In the genomic region with DNA sequence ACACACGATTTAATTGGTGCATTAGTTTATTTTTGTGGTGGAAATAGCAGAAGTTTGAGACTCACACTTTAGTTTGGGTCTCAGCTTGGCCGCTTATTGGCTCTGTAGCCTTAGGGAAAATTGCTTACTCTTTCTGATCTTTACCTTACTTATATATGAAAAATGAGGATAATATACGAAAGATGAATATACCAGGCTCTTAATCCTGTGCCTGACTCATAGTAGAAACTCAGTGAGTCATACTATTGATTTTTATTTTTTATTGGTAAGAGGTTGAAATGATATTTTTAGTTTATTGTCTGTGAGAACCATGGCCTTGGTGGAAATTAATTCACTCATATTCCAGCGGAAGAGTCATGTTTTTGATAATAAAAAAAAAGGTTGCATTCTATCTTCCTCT, we compare ENCODE assay signal across 31 cellular contexts. TPM values are rescaled to one million over a fixed set of nuclear protein-coding genes. Genes with fewer than 3 reads are reported as not detected.
"Had no signal": no experiment of that assay in that cellular context is flagged by ENCODE, and none has a peak within 500 bp of the region (broad histone marks: within the 10 kb centered on the region; RNA-seq: fewer than 3 reads in every experiment).

No MANE protein-coding gene starts in this region.

- H3K9me3 Mint-ChIP-seq: activated B cell treated with CpG ODN at 0.5 μM for 24 hours; activated CD4-positive, alpha-beta memory T cell treated with anti-CD3 and anti-CD28 coated beads, Interleukin-2, amount 10 ng/mL, durations not matched to agents 7 days and 5 days; activated CD4-positive, alpha-beta T cell treated with anti-CD3 and anti-CD28 coated beads, Interleukin-2, amount 10 ng/mL, durations not matched to agents 7 days and 5 days; activated naive CD4-positive, alpha-beta T cell treated with anti-CD3 and anti-CD28 coated beads for 36 hours; activated naive CD4-positive, alpha-beta T cell treated with anti-CD3 and anti-CD28 coated beads, Interleukin-2, amount 50 U/mL, for 72 hours; activated naive CD8-positive, alpha-beta T cell treated with anti-CD3 and anti-CD28 coated beads for 36 hours; activated T-cell treated with anti-CD3 and anti-CD28 coated beads, Interleukin-2, amount 50 U/mL, for 72 hours; activated T-helper 1 cell treated with anti-CD3 and anti-CD28 coated beads, Interleukin-12 subunit alpha, Interleukin-12 subunit beta, Interleukin-2, Interleukin-4 antibody, amounts not matched to agents 30 ng/mL and 10 ng/mL and 1 ng/mL, durations not matched to agents 14 hours and 24 hours and 36 hours; T-helper 2 cell treated with Interferon-gamma antibody and Interleukin-4, amounts not matched to agents 5 μg/mL and 100 μg/mL, for 36 hours had no signal

- H3K4me3 Mint-ChIP-seq: activated B cell treated with CpG ODN at 0.5 μM for 24 hours; activated CD4-positive, alpha-beta memory T cell treated with anti-CD3 and anti-CD28 coated beads, Interleukin-2, amount 10 ng/mL, durations not matched to agents 7 days and 5 days; activated CD4-positive, alpha-beta T cell treated with anti-CD3 and anti-CD28 coated beads, Interleukin-2, amount 10 ng/mL, durations not matched to agents 7 days and 5 days; activated naive CD4-positive, alpha-beta T cell treated with anti-CD3 and anti-CD28 coated beads for 36 hours; activated naive CD8-positive, alpha-beta T cell treated with anti-CD3 and anti-CD28 coated beads for 36 hours; activated T-cell treated with anti-CD3 and anti-CD28 coated beads, Interleukin-2, amount 50 U/mL, for 4 hours; activated T-cell treated with anti-CD3 and anti-CD28 coated beads, Interleukin-2, amount 50 U/mL, for 72 hours; activated T-helper 1 cell treated with anti-CD3 and anti-CD28 coated beads, Interleukin-12 subunit alpha, Interleukin-12 subunit beta, Interleukin-2, Interleukin-4 antibody, amounts not matched to agents 30 ng/mL and 10 ng/mL and 1 ng/mL, durations not matched to agents 14 hours and 24 hours and 36 hours; activated T-helper 17 cell treated with anti-CD3 and anti-CD28 coated beads, Interleukin-2, amount 50 U/mL, for 72 hours; T-helper 2 cell treated with Interferon-gamma antibody and Interleukin-4, amounts not matched to agents 5 μg/mL and 100 μg/mL, for 36 hours had no signal

- H3K4me1 ChIP-seq: adrenal gland, body of pancreas, breast epithelium had no signal

- H3K4me3 ChIP-seq: adrenal gland, body of pancreas, breast epithelium had no signal

- H3K36me3 ChIP-seq: adrenal gland, brain microvascular endothelial cell, breast epithelium had no signal

- H3K9me3 ChIP-seq: adrenal gland, body of pancreas, breast epithelium had no signal

- DNase-seq: activated B cell treated with CpG ODN at 0.5 μM for 24 hours; activated CD4-positive, alpha-beta memory T cell treated with anti-CD3 and anti-CD28 coated beads, Interleukin-2, amount 10 ng/mL, durations not matched to agents 7 days and 5 days; activated CD4-positive, alpha-beta T cell treated with anti-CD3 and anti-CD28 coated beads for 4 hours; activated CD4-positive, alpha-beta T cell treated with anti-CD3 and anti-CD28 coated beads, Interleukin-2, amount 10 ng/mL, durations not matched to agents 7 days and 5 days; activated CD4-positive, alpha-beta T cell treated with anti-CD3 and anti-CD28 coated beads, Interleukin-2, amount 50 U/mL, for 48 hours; activated CD4-positive, CD25-positive, alpha-beta regulatory T cell treated with anti-CD3 and anti-CD28 coated beads, Interleukin-2, amount 50 U/mL, for 72 hours; activated CD8-positive, alpha-beta memory T cell treated with anti-CD3 and anti-CD28 coated beads, Interleukin-2, amount 50 U/mL, for 4 hours; activated effector memory CD4-positive, alpha-beta T cell treated with anti-CD3 and anti-CD28 coated beads, Interleukin-2, amount 50 U/mL, for 16 hours; activated gamma-delta T cell treated with Interleukin-2 at 50 U/mL for 16 hours; activated naive CD4-positive, alpha-beta T cell; activated naive CD4-positive, alpha-beta T cell treated with anti-CD3 and anti-CD28 coated beads for 36 hours; activated naive CD4-positive, alpha-beta T cell treated with anti-CD3 and anti-CD28 coated beads, Interleukin-2, amount 50 U/mL, for 16 hours; activated naive CD8-positive, alpha-beta T cell treated with anti-CD3 and anti-CD28 coated beads for 36 hours; activated T-cell treated with anti-CD3 and anti-CD28 coated beads for 4 hours; activated T-cell treated with anti-CD3 and anti-CD28 coated beads, Interleukin-2, amount 50 U/mL, for 1 hour; activated T-cell treated with anti-CD3 and anti-CD28 coated beads, Interleukin-2, amount 50 U/mL, for 4 hours; activated T-cell treated with anti-CD3 and anti-CD28 coated beads, Interleukin-2, amount 50 U/mL, for 72 hours; adrenal gland; amniotic stem cell; aorta; body of pancreas; brain microvascular endothelial cell; central memory CD4-positive, alpha-beta T cell; T-helper 2 cell; T-helper 9 cell had no signal

- ATAC-seq: activated naive CD4-positive, alpha-beta T cell treated with anti-CD3 and anti-CD28 coated beads, Interleukin-2, amount 50 U/mL, for 72 hours; activated T-cell treated with anti-CD3 and anti-CD28 coated beads, Interleukin-2, amount 50 U/mL, for 4 hours; activated T-cell treated with anti-CD3 and anti-CD28 coated beads, Interleukin-2, amount 50 U/mL, for 72 hours; activated T-helper 17 cell treated with anti-CD3 and anti-CD28 coated beads, Interleukin-2, amount 50 U/mL, for 72 hours; body of pancreas had no signal

- H3K36me3 Mint-ChIP-seq: activated naive CD8-positive, alpha-beta T cell treated with anti-CD3 and anti-CD28 coated beads for 36 hours had no signal

- H3K27ac ChIP-seq: adrenal gland, body of pancreas, brain microvascular endothelial cell, breast epithelium, VCaP had no signal

- H3K27me3 Mint-ChIP-seq: activated CD4-positive, alpha-beta memory T cell treated with anti-CD3 and anti-CD28 coated beads, Interleukin-2, amount 10 ng/mL, durations not matched to agents 7 days and 5 days; activated CD4-positive, alpha-beta T cell treated with anti-CD3 and anti-CD28 coated beads, Interleukin-2, amount 10 ng/mL, durations not matched to agents 7 days and 5 days had no signal

- H3K27ac Mint-ChIP-seq: activated B cell treated with CpG ODN at 0.5 μM for 24 hours; activated CD4-positive, alpha-beta memory T cell treated with anti-CD3 and anti-CD28 coated beads, Interleukin-2, amount 10 ng/mL, durations not matched to agents 7 days and 5 days; activated CD4-positive, alpha-beta T cell treated with anti-CD3 and anti-CD28 coated beads, Interleukin-2, amount 10 ng/mL, durations not matched to agents 7 days and 5 days; activated naive CD4-positive, alpha-beta T cell treated with anti-CD3 and anti-CD28 coated beads for 36 hours; activated naive CD4-positive, alpha-beta T cell treated with anti-CD3 and anti-CD28 coated beads, Interleukin-2, amount 50 U/mL, for 72 hours; activated naive CD8-positive, alpha-beta T cell treated with anti-CD3 and anti-CD28 coated beads for 36 hours; activated T-cell treated with anti-CD3 and anti-CD28 coated beads, Interleukin-2, amount 50 U/mL, for 72 hours; activated T-helper 1 cell treated with anti-CD3 and anti-CD28 coated beads, Interleukin-12 subunit alpha, Interleukin-12 subunit beta, Interleukin-2, Interleukin-4 antibody, amounts not matched to agents 30 ng/mL and 10 ng/mL and 1 ng/mL, durations not matched to agents 14 hours and 24 hours and 36 hours; activated T-helper 17 cell treated with anti-CD3 and anti-CD28 coated beads, Interleukin-2, amount 50 U/mL, for 72 hours; T-helper 2 cell treated with Interferon-gamma antibody and Interleukin-4, amounts not matched to agents 5 μg/mL and 100 μg/mL, for 36 hours had no signal

- H3K27me3 ChIP-seq: adrenal gland, body of pancreas, brain microvascular endothelial cell, breast epithelium had no signal

- H3K4me1 Mint-ChIP-seq: activated B cell treated with CpG ODN at 0.5 μM for 24 hours; activated CD4-positive, alpha-beta memory T cell treated with anti-CD3 and anti-CD28 coated beads, Interleukin-2, amount 10 ng/mL, durations not matched to agents 7 days and 5 days; activated CD4-positive, alpha-beta T cell treated with anti-CD3 and anti-CD28 coated beads, Interleukin-2, amount 10 ng/mL, durations not matched to agents 7 days and 5 days; activated naive CD8-positive, alpha-beta T cell treated with anti-CD3 and anti-CD28 coated beads for 36 hours; activated T-helper 17 cell treated with anti-CD3 and anti-CD28 coated beads, Interleukin-2, amount 50 U/mL, for 72 hours had no signal

RNA-seq across cellular contexts. Expression of a gene that starts 11.2 kb away (rescaled TPM):
- total RNA-seq: activated B cell treated with CpG ODN at 0.5 μM for 24 hours; activated CD4-positive, alpha-beta memory T cell treated with anti-CD3 and anti-CD28 coated beads, Interleukin-2, amount 10 ng/mL, durations not matched to agents 7 days and 5 days; activated CD4-positive, alpha-beta T cell treated with anti-CD3 and anti-CD28 coated beads, Interleukin-2, amount 10 ng/mL, durations not matched to agents 7 days and 5 days had no signal
